Comparison of ENCODE assay signal across 11 cellular contexts in genomic region chr17:37830151-37830993, GRCh38.
DNase-seq lines count a peak whose midpoint lies in the region; ATAC-seq and TF ChIP-seq lines count a peak whose summit lies in the region.
"Had no signal": no experiment of that assay in that cellular context is flagged by ENCODE, and none has a peak within 500 bp of the region (broad histone marks: within the 10 kb centered on the region; RNA-seq: fewer than 3 reads in every experiment).

No MANE protein-coding gene starts in this region.

- no peak for TF ChIP-seq CTCF in thyroid gland (IDR thresholded peaks at IDR 0.05)

- no peak for TF ChIP-seq POLR2A in thyroid gland (IDR thresholded peaks at IDR 0.05)

- intact Hi-C loops in thyroid gland (cut with DNase I) (no loop called here), right cardiac atrium (cut with DNase I) (no loop called here)

- no peaks in the 10 kb centered on the region for H3K36me3 ChIP-seq in thyroid gland
- H3K36me3 ChIP-seq: esophagus squamous epithelium had no signal

- WGBS in thyroid gland, 2 donors, result 51 to 54% methylated on average over 12 of the region's 12 CpGs
- WGBS in right cardiac atrium, result 79% methylated on average over 12 of the region's 12 CpGs

- peak; percentile 45 for ATAC-seq in HG03159 (IDR thresholded peaks at IDR 0.05; ENCODE audit: unreplicated experiment)
- no peak for ATAC-seq in right cardiac atrium
- ATAC-seq: activated T-cell treated with anti-CD3 and anti-CD28 coated beads, Interleukin-2, amount 50 U/mL, for 4 hours had no signal

- H3K4me3 ChIP-seq in thyroid gland (replicated peaks in 1 of 3) (no peak overlapping the region), right cardiac atrium (ENCODE audit: low read length) (no peak overlapping the region)
- H3K4me3 ChIP-seq: esophagus squamous epithelium had no signal

- H3K27ac ChIP-seq in thyroid gland, result peak overlapping the region; percentile 44 to 68 (median 52)
- no peak overlapping the region for H3K27ac ChIP-seq in right cardiac atrium (ENCODE audit: low read length)
- H3K27ac ChIP-seq: esophagus squamous epithelium had no signal

- H3K9me3 ChIP-seq in thyroid gland (no peaks in the 10 kb centered on the region), right cardiac atrium (ENCODE audit: control insufficient read depth, low read length) (no peaks in the 10 kb centered on the region)
- H3K9me3 ChIP-seq: esophagus squamous epithelium had no signal

- no peaks in the 10 kb centered on the region for H3K27me3 ChIP-seq in thyroid gland
- no peaks in the 10 kb centered on the region for H3K27me3 ChIP-seq in right cardiac atrium (ENCODE audit: control insufficient read depth, insufficient read depth)

- H3K4me1 ChIP-seq in thyroid gland (peaks cover 25 to 26% of the 10 kb centered on the region in 2 donors), right cardiac atrium (ENCODE audit: control insufficient read depth, insufficient read depth, low read length) (no peaks in the 10 kb centered on the region)

- DNase-seq in NCI-H1417 (lab: John Stamatoyannopoulos, UW), result peak; percentile 18 to 74 (median 58)
- no peak for DNase-seq in NCI-H1417 treated with DMSO at 0.1 percent for 48 hours (lab: John Stamatoyannopoulos, UW)
- peak; percentile 27 for DNase-seq in astrocyte of the hippocampus (ENCODE audit: low read depth, low spot score)
- DNase-seq in thyroid gland, result peak; percentile 50 to 60
- no peak for DNase-seq in dermis blood vessel endothelial cell
- DNase-seq in right cardiac atrium, result no peak
- no peak for DNase-seq in SW 1271 (lab: John Stamatoyannopoulos, UW)
- DNase-seq: 8988T; activated T-cell treated with anti-CD3 and anti-CD28 coated beads, Interleukin-2, amount 50 U/mL, for 4 hours; esophagus squamous epithelium had no signal

Comparison
In these comparisons a context has a peak if more than half of its experiments do, and no peak if none do; other contexts are left out.
1. DNase-seq: peak in NCI-H1417 (3 of 3), astrocyte of the hippocampus (single experiment) and thyroid gland (2 of 2); none in NCI-H1417 treated with DMSO at 0.1 percent for 48 hours (single experiment), dermis blood vessel endothelial cell (single experiment), right cardiac atrium (0 of 3) and SW 1271 (0 of 2).